In the genomic region with DNA sequence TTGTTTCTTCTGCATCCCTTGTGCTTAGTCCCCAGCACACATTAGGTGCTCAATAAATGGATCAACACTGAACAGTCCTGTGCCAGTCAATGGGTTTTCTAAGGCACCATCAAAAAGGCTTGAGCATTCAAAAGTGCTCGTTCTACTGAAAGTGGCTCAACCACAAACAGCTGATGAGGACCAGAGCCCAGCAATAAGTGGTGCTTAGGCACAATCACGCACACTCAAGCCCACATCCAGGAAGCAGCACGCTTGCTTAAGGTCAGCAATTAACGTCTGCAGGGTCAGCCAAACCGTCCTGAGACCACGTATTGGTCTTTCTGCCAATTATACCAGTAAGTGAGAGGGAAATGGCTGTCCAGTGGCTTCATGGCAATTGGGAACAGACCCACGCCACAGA, we compare ENCODE assay signal across 16 cellular contexts. TPM values are rescaled to one million over a fixed set of nuclear protein-coding genes. Genes with fewer than 3 reads are reported as not detected.
"Had no signal": no experiment of that assay in that cellular context is flagged by ENCODE, and none has a peak within 500 bp of the region (broad histone marks: within the 10 kb centered on the region; RNA-seq: fewer than 3 reads in every experiment).

No MANE protein-coding gene starts in this region.

- H3K4me1 ChIP-seq: adrenal gland, gastrocnemius medialis, heart right ventricle, parathyroid adenoma, spleen had no signal

- DNase-seq: activated CD4-positive, alpha-beta memory T cell treated with anti-CD3 and anti-CD28 coated beads, Interleukin-2, amount 10 ng/mL, durations not matched to agents 7 days and 5 days; activated T-cell treated with anti-CD3 and anti-CD28 coated beads, Interleukin-2, amount 50 U/mL, for 24 hours; adrenal gland; endodermal cell; gastrocnemius medialis; heart right ventricle; left cardiac atrium; mammary epithelial cell; mucosa of descending colon; naive thymus-derived CD4-positive, alpha-beta T cell; sigmoid colon; WERI-Rb-1 had no signal

- H3K27me3 ChIP-seq: adrenal gland, gastrocnemius medialis, heart right ventricle, sigmoid colon had no signal

- H3K9me3 ChIP-seq: adrenal gland, gastrocnemius medialis, heart right ventricle, mucosa of descending colon, sigmoid colon, spleen had no signal

- H3K4me3 ChIP-seq: adrenal gland, dorsolateral prefrontal cortex, gastrocnemius medialis, heart right ventricle, mucosa of descending colon, sigmoid colon, spleen had no signal

- ATAC-seq: gastrocnemius medialis; heart right ventricle; left cardiac atrium; mucosa of descending colon; naive thymus-derived CD4-positive, alpha-beta T cell had no signal

- H3K27ac ChIP-seq: adrenal gland, gastrocnemius medialis, heart right ventricle, parathyroid adenoma, sigmoid colon, spleen, WERI-Rb-1 had no signal

- H3K36me3 ChIP-seq: adrenal gland, gastrocnemius medialis, heart right ventricle, spleen, WERI-Rb-1 had no signal

RNA-seq across cellular contexts. Expression of gene PRIMA1, which starts 56.5 kb away (rescaled TPM):
- total RNA-seq: activated CD4-positive, alpha-beta memory T cell treated with anti-CD3 and anti-CD28 coated beads, Interleukin-2, amount 10 ng/mL, durations not matched to agents 7 days and 5 days; epithelial cell of proximal tubule; naive thymus-derived CD4-positive, alpha-beta T cell had no signal
